In genomic region chr11:5703741-5704536, GRCh38 we compare ENCODE assay signal across 17 cellular contexts. TPM values are rescaled to one million over a fixed set of nuclear protein-coding genes. Genes with fewer than 3 reads are reported as not detected.
A peak's percentile ranks its signal among the peaks of the same experiment; 100 is the strongest.
DNase-seq lines count a peak whose midpoint lies in the region; ATAC-seq, FAIRE-seq and TF ChIP-seq lines count a peak whose summit lies in the region.
"Had no signal": no experiment of that assay in that cellular context is flagged by ENCODE, and none has a peak within 500 bp of the region (broad histone marks: within the 10 kb centered on the region; RNA-seq: fewer than 3 reads in every experiment).

No MANE protein-coding gene starts in this region.

- H3K4me3 Mint-ChIP-seq in CD4-positive, alpha-beta memory T cell = peak overlapping the region in 3 of 8 donors; percentile 24 to 77 (median 41)

- intact Hi-C loops in CD4-positive, alpha-beta memory T cell (cut with micrococcal nuclease) = no loop called here
- intact Hi-C loops in A673 (cut with micrococcal nuclease; ENCODE audit: unreplicated experiment) = no loop called here

- H3K9me3 Mint-ChIP-seq in CD4-positive, alpha-beta memory T cell = no peaks in the 10 kb centered on the region

- TF ChIP-seq CTCF in A673 (conservative IDR thresholded peaks at IDR 0.05; ENCODE audit: low read depth, low read length) = no peak

- no TSS peak for BruUV-seq in A673 (replicated peaks; lab: Mats Ljungman, UMichigan)

- peaks cover 38% of the 10 kb centered on the region for H3K36me3 ChIP-seq in CD4-positive, alpha-beta memory T cell (ENCODE audit: insufficient read depth, low read length)
- H3K36me3 ChIP-seq in A673 (ENCODE audit: insufficient read depth, low read length, poor library complexity, severe bottlenecking) = no peaks in the 10 kb centered on the region

- H3K27ac Mint-ChIP-seq in CD4-positive, alpha-beta memory T cell = peak overlapping the region; percentile 30 to 81 (median 75)

- H3K36me3 Mint-ChIP-seq in CD4-positive, alpha-beta memory T cell = peaks cover 76 to 77% of the 10 kb centered on the region in 2 donors

- H3K4me1 Mint-ChIP-seq in CD4-positive, alpha-beta memory T cell = peaks cover 20 to 52% (median 30%) of the 10 kb centered on the region in 4 donors

- no peaks in the 10 kb centered on the region for H3K27me3 Mint-ChIP-seq in CD4-positive, alpha-beta memory T cell

- H3K27me3 ChIP-seq in CD4-positive, alpha-beta memory T cell (ENCODE audit: insufficient read depth, low read length) = no peaks in the 10 kb centered on the region
- H3K27me3 ChIP-seq in A673 (replicated peaks; ENCODE audit: insufficient read depth, low read depth, low read length, poor library complexity) = no peaks in the 10 kb centered on the region
- H3K27me3 ChIP-seq: foreskin keratinocyte, SJSA1 had no signal

- DNase-seq in CD4-positive, alpha-beta memory T cell = no peak
- DNase-seq in GM19239 (ENCODE audit: insufficient read length, low spot score) (no peak), NCI-H2081 (lab: John Stamatoyannopoulos, UW) (no peak), DMS53 (lab: John Stamatoyannopoulos, UW) (no peak), A673 (ENCODE audit: low spot score) (no peak), kidney glomerular epithelial cell (lab: John Stamatoyannopoulos, UW) (no peak)
- DNase-seq: activated naive CD4-positive, alpha-beta T cell; AML-193; foreskin keratinocyte; Karpas-422; left ventricle myocardium inferior; NCI-H345 had no signal

- POLR2A ChIA-PET in CD4-positive, alpha-beta memory T cell (lab: Charles Lee; ENCODE audit: partially characterized antibody) = interaction anchor here (0.9 to 4.8 kb wide), 2 partner anchors 13 to 19 kb away, joined by 3 to 25 read pairs; partner anchors contain the start of genes TRIM22 and TRIM5
- POLR2A ChIA-PET in A673 (lab: Charles Lee; ENCODE audit: low non-redundant PET) = no interaction called here

- no peak overlapping the region for H3K4me3 ChIP-seq in CD4-positive, alpha-beta memory T cell (ENCODE audit: low read length in 2 of 2)
- H3K4me3 ChIP-seq in A673 (ENCODE audit: low read depth, low read length, poor library complexity, severe bottlenecking) = no peak overlapping the region
- H3K4me3 ChIP-seq: coronary artery, left ventricle myocardium inferior, SJSA1 had no signal

- H3K4me1 ChIP-seq in CD4-positive, alpha-beta memory T cell (ENCODE audit: insufficient read depth, low read length) = peaks cover 38% of the 10 kb centered on the region
- no peaks in the 10 kb centered on the region for H3K4me1 ChIP-seq in A673 (ENCODE audit: insufficient read depth, low read length, poor library complexity, severe bottlenecking)
- H3K4me1 ChIP-seq: foreskin keratinocyte, left ventricle myocardium inferior, SJSA1 had no signal

- CTCF ChIA-PET in CD4-positive, alpha-beta memory T cell (lab: Charles Lee; ENCODE audit: partially characterized antibody) = interaction anchor here (1.8 to 3.4 kb wide), 2 partner anchors 14 to 20 kb away, joined by 4 to 14 read pairs; partner anchors contain the start of genes TRIM22 and TRIM5
- CTCF ChIA-PET in A673 (lab: Charles Lee) = no interaction called here

- no peak overlapping the region for H3K27ac ChIP-seq in CD4-positive, alpha-beta memory T cell (ENCODE audit: low read depth, low read length)
- H3K27ac ChIP-seq in A673 (ENCODE audit: low read depth, low read length, poor library complexity, severe bottlenecking) = no peak overlapping the region
- H3K27ac ChIP-seq: coronary artery, foreskin keratinocyte, left ventricle myocardium inferior, SJSA1 had no signal

- ATAC-seq in HG02852 (IDR thresholded peaks at IDR 0.05; ENCODE audit: unreplicated experiment) = peak; percentile 77
- peak; percentile 75 for ATAC-seq in HG03558 (IDR thresholded peaks at IDR 0.05; ENCODE audit: extremely low read depth, unreplicated experiment)
- ATAC-seq: foreskin keratinocyte had no signal

- H3K9me3 ChIP-seq in CD4-positive, alpha-beta memory T cell (ENCODE audit: control insufficient read depth in 1 of 2, low read length in 2 of 2) = no peaks in the 10 kb centered on the region
- H3K9me3 ChIP-seq in A673 (ENCODE audit: low read depth, low read length, poor library complexity, severe bottlenecking) = no peaks in the 10 kb centered on the region
- H3K9me3 ChIP-seq: left ventricle myocardium inferior, SJSA1 had no signal

- peak; percentile 39 for FAIRE-seq in GM19239 (lab: Jason Lieb, UNC)
- FAIRE-seq: G401.6 had no signal

RNA-seq across cellular contexts. Expression of gene TRIM22, which starts 14.3 kb away (rescaled TPM):
- 100 to 1,000 TPM; 349 to 353 TPM for total RNA-seq in CD4-positive, alpha-beta memory T cell
- polyA plus RNA-seq in CD4-positive, alpha-beta memory T cell = 100 to 1,000 TPM; 187 to 190 TPM
- not detected in 2 replicates for total RNA-seq in A673 (2021)

RNA-seq across cellular contexts. Expression of gene TRIM5, which starts 19.1 kb away (rescaled TPM):
- total RNA-seq in CD4-positive, alpha-beta memory T cell = 10 to 100 TPM; 33.9 to 35.5 TPM
- 1 to 10 TPM; 9.1 to 9.5 TPM for polyA plus RNA-seq in CD4-positive, alpha-beta memory T cell
- total RNA-seq in A673 (2021) = 17.9 and 18.2 TPM in 2 replicates

RNA-seq across cellular contexts. Expression of gene OR56B1, which starts 32.3 kb away (rescaled TPM):
- under 1 TPM; 0.44 to 0.61 TPM for total RNA-seq in CD4-positive, alpha-beta memory T cell
- under 1 TPM in 1 of 2 donors, not detected in 1; 0.20 TPM for polyA plus RNA-seq in CD4-positive, alpha-beta memory T cell
- not detected in 2 replicates for total RNA-seq in A673 (2021)
- total RNA-seq: foreskin keratinocyte, left ventricle myocardium inferior, SJSA1 had no signal
- polyA plus RNA-seq: foreskin keratinocyte had no signal

RNA-seq across cellular contexts. Expression of gene OR52N4, which starts 50.1 kb away (rescaled TPM):
- total RNA-seq in CD4-positive, alpha-beta memory T cell = 1 to 10 TPM; 1.6 to 2.2 TPM
- polyA plus RNA-seq in CD4-positive, alpha-beta memory T cell = under 1 TPM; 0.50 to 0.60 TPM
- not detected in 2 replicates for total RNA-seq in A673 (2021)
- total RNA-seq: foreskin keratinocyte, left ventricle myocardium inferior, SJSA1 had no signal
- polyA plus RNA-seq: foreskin keratinocyte had no signal

Comparison
In these comparisons a context has a peak if more than half of its experiments do, and no peak if none do; other contexts are left out.
1. RNA of gene TRIM22, which starts 14.3 kb away (total RNA-seq): 349 to 353 TPM in CD4-positive, alpha-beta memory T cell; not detected in A673; every median in the first group is over 100 times any median in the second.